Comparison of ENCODE assay signal across 17 cellular contexts in the genomic region with DNA sequence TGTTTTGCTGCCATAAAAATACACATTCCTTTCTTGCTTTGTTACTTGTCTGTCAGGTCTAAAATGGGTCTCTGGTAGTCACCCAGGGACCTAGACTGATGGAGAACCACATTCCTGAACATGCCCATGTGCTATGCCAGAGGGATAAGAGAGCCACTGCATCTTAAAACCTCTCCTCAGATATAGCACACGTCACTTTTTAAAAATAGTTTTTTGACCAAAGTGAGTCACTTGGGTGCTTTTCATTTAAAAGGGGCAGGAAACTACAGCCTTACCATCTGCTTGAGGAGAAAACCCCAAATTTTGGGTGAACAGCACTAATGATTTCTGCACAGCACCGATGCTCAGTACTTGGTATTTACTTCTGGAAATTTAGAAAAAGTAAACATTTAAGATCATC.
A peak's percentile ranks its signal among the peaks of the same experiment; 100 is the strongest.
DNase-seq lines count a peak whose midpoint lies in the region; ATAC-seq and TF ChIP-seq lines count a peak whose summit lies in the region.
"Had no signal": no experiment of that assay in that cellular context is flagged by ENCODE, and none has a peak within 500 bp of the region (broad histone marks: within the 10 kb centered on the region; RNA-seq: fewer than 3 reads in every experiment).

No MANE protein-coding gene starts in this region.

- H2BK15ac ChIP-seq in IMR-90 (ENCODE audit: low read depth, low read length): peak overlapping the region; percentile 66; the same call in 1 of the 3 replicates

- no peak overlapping the region; the same call in 1 of the 2 replicates for H3K18ac ChIP-seq in IMR-90 (ENCODE audit: low read depth, low read length)

- no peak overlapping the region; the same call in 1 of the 2 replicates for H4K91ac ChIP-seq in IMR-90 (ENCODE audit: insufficient read depth, low read depth, low read length)

- no CpG with 5 or more reads among the region's 2 CpGs for WGBS in IMR-90 (ENCODE audit: extremely low coverage in 2 of 2, insufficient read length in 1 of 2), 2 experiments

- peak overlapping the region in 1 of 2 experiments; percentile 41; a peak in 1 of 4 replicates for H4K8ac ChIP-seq in IMR-90 (ENCODE audit: low read depth in 2 of 2, low read length in 2 of 2)

- no peak for TF ChIP-seq POLR2A in IMR-90 (IDR thresholded peaks at IDR 0.05; ENCODE audit: low read depth, low read length)

- POLR2A ChIA-PET in IMR-90 (lab: Charles Lee; ENCODE audit: unreplicated experiment): no interaction called here

- H3K27me3 ChIP-seq in IMR-90 (ENCODE audit: control insufficient read depth, insufficient read depth, low read length): no peaks in the 10 kb centered on the region
- H3K27me3 ChIP-seq: hepatocyte had no signal

- H3K36me3 ChIP-seq in IMR-90 (ENCODE audit: control insufficient read depth, insufficient read depth, low read length): no peaks in the 10 kb centered on the region

- no peak for TF ChIP-seq CTCF in IMR-90 (conservative IDR thresholded peaks at IDR 0.05; ENCODE audit: low read depth, low read length)

- H3K4me1 ChIP-seq in IMR-90 (ENCODE audit: control insufficient read depth, insufficient read depth, low read length): peaks cover 7% of the 10 kb centered on the region

- H2AK9ac ChIP-seq in IMR-90 (replicated peaks; ENCODE audit: low read depth, low read length, poor library complexity): no peak overlapping the region

- H2AFZ ChIP-seq in IMR-90 (replicated peaks; ENCODE audit: low read length, poor library complexity): no peak overlapping the region
- H2AFZ ChIP-seq: hepatocyte had no signal

- no peak overlapping the region for H3K23ac ChIP-seq in IMR-90 (ENCODE audit: low read depth, low read length)

- no peak overlapping the region for H3K56ac ChIP-seq in IMR-90 (ENCODE audit: extremely low read depth, insufficient read depth, low read length)

- H3K4ac ChIP-seq in IMR-90 (ENCODE audit: low read depth, low read length): peak overlapping the region; percentile 61; the same call in 1 of the 2 replicates

- no peak overlapping the region for H2BK5ac ChIP-seq in IMR-90 (ENCODE audit: low read depth, low read length, poor library complexity, severe bottlenecking)

- peak overlapping the region; percentile 14 for H2BK20ac ChIP-seq in IMR-90 (ENCODE audit: low read depth, low read length)

- no peak overlapping the region for H3K9ac ChIP-seq in IMR-90 (ENCODE audit: low read depth, low read length)

- dilution Hi-C loops in IMR-90 (cut with HindIII; ENCODE audit: low sequenced_read_pairs, unreplicated experiment): no loop called here

- DNase-seq in IMR-90 (peak; percentile 53), hepatic stellate cell (ENCODE audit: low spot score) (peak; percentile 16), NCI-H2029 treated with DMSO at 0.1 percent for 48 hours (lab: John Stamatoyannopoulos, UW) (no peak), head of caudate nucleus (no peak)
- DNase-seq: activated CD4-positive, alpha-beta T cell treated with anti-CD3 and anti-CD28 coated beads for 4 hours; activated T-cell treated with anti-CD3 and anti-CD28 coated beads, Interleukin-2, amount 50 U/mL, for 4 hours; erythroblast; left colon; Right ventricle myocardium superior; stimulated activated CD4-positive, alpha-beta T cell treated with anti-CD3 and anti-CD28 coated beads, Interleukin-12 subunit alpha, Interleukin-12 subunit beta, amount 100 ng/mL, for 4 hours; substantia nigra had no signal

- peak; percentile 56 for ATAC-seq in GM18499 (IDR thresholded peaks at IDR 0.05; ENCODE audit: insufficient read depth, unreplicated experiment)
- ATAC-seq in GM21723 (IDR thresholded peaks at IDR 0.05; ENCODE audit: unreplicated experiment): peak; percentile 62
- no peak for ATAC-seq in IMR-90 (ENCODE audit: low read depth)
- no peak for ATAC-seq in activated CD4-positive, CD25-positive, alpha-beta regulatory T cell treated with anti-CD3 and anti-CD28 coated beads, Interleukin-2, amount 50 U/mL, for 24 hours
- ATAC-seq in HG03045 (IDR thresholded peaks at IDR 0.05; ENCODE audit: unreplicated experiment): no peak
- ATAC-seq: activated T-cell treated with anti-CD3 and anti-CD28 coated beads, Interleukin-2, amount 50 U/mL, for 4 hours; left colon had no signal

- BruUV-seq in IMR-90 (replicated peaks; lab: Mats Ljungman, UMichigan): no TSS peak

- no peak overlapping the region for H3K4me3 ChIP-seq in IMR-90 (ENCODE audit: insufficient read depth, low read depth, low read length)
- H3K4me3 ChIP-seq: hepatocyte had no signal

- CTCF ChIA-PET in IMR-90 (lab: Yijun Ruan, JAX): no interaction called here

- in situ Hi-C loops in IMR-90 (cut with MboI; ENCODE audit: low sequenced_read_pairs): no loop called here

- H2BK120ac ChIP-seq in IMR-90 (ENCODE audit: low read depth, low read length): peak overlapping the region; percentile 75; the same call in 1 of the 2 replicates

- intact Hi-C loops in IMR-90 (cut with micrococcal nuclease): no loop called here
- intact Hi-C loops in head of caudate nucleus (cut with DNase I): no loop called here

- H4K5ac ChIP-seq in IMR-90 (ENCODE audit: low read depth, low read length): no peak overlapping the region

- H3K9me3 ChIP-seq in IMR-90 (ENCODE audit: control insufficient read depth, insufficient read depth, low read length): no peaks in the 10 kb centered on the region

- H3K4me2 ChIP-seq in IMR-90 (ENCODE audit: low read depth, low read length): no peak overlapping the region
- H3K4me2 ChIP-seq: hepatocyte had no signal

- no peaks in the 10 kb centered on the region for H3K79me1 ChIP-seq in IMR-90 (ENCODE audit: low read depth in 1 of 2, low read length in 2 of 2)

- no peak for TF ChIP-seq RAD21 in IMR-90 (IDR thresholded peaks at IDR 0.05; ENCODE audit: low read length)

- no peak overlapping the region for H3K27ac ChIP-seq in IMR-90 (ENCODE audit: insufficient read depth, low read length)
- H3K27ac ChIP-seq: hepatocyte, HL-60 had no signal

- peak overlapping the region; percentile 74; the same call in 1 of the 2 replicates for H2AK5ac ChIP-seq in IMR-90 (ENCODE audit: low read depth, low read length)

- no peaks in the 10 kb centered on the region for H4K20me1 ChIP-seq in IMR-90 (ENCODE audit: insufficient read depth, low read length)

- H3K14ac ChIP-seq in IMR-90 (replicated peaks; ENCODE audit: low read depth, low read length): peak overlapping the region; percentile 31

- peaks cover 3% of the 10 kb centered on the region for H3K9me1 ChIP-seq in IMR-90 (ENCODE audit: insufficient read depth, low read length)

TF ChIP-seq in IMR-90, 13 proteins besides CTCF, POLR2A, EP300 and RAD21:
- TF ChIP-seq MAFK (IDR thresholded peaks at IDR 0.05; ENCODE audit: low read depth, low read length): no peak
- TF ChIP-seq MXI1 (IDR thresholded peaks at IDR 0.05; ENCODE audit: borderline replicate concordance, low read depth, low read length): no peak
- TF ChIP-seq NFE2L2 (IDR thresholded peaks at IDR 0.05; ENCODE audit: low read depth, low read length): no peak
- no peak for TF ChIP-seq RFX5 (IDR thresholded peaks at IDR 0.05; ENCODE audit: low read depth, low read length)
- no peak for TF ChIP-seq MAZ (IDR thresholded peaks at IDR 0.05; ENCODE audit: borderline replicate concordance, low read depth, low read length)
- no peak for TF ChIP-seq FOS (IDR thresholded peaks at IDR 0.05; ENCODE audit: low read depth, low read length)
- TF ChIP-seq BHLHE40 (IDR thresholded peaks at IDR 0.05; ENCODE audit: low read depth, low read length): no peak
- no peak for TF ChIP-seq CHD1 (IDR thresholded peaks at IDR 0.05; ENCODE audit: low read depth, low read length)
- TF ChIP-seq SMC3 (IDR thresholded peaks at IDR 0.05; ENCODE audit: low read depth, low read length): no peak
- no peak for TF ChIP-seq CEBPB (IDR thresholded peaks at IDR 0.05; ENCODE audit: low read depth, low read length)
- TF ChIP-seq, protein P1, sequence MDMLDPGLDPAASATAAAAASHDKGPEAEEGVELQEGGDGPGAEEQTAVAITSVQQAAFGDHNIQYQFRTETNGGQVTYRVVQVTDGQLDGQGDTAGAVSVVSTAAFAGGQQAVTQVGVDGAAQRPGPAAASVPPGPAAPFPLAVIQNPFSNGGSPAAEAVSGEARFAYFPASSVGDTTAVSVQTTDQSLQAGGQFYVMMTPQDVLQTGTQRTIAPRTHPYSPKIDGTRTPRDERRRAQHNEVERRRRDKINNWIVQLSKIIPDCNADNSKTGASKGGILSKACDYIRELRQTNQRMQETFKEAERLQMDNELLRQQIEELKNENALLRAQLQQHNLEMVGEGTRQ (IDR thresholded peaks at IDR 0.05; ENCODE audit: low read depth, low read length): no peak
- no peak for TF ChIP-seq RCOR1 (IDR thresholded peaks at IDR 0.05; ENCODE audit: insufficient replicate concordance, low read length)
- TF ChIP-seq, protein P2, sequence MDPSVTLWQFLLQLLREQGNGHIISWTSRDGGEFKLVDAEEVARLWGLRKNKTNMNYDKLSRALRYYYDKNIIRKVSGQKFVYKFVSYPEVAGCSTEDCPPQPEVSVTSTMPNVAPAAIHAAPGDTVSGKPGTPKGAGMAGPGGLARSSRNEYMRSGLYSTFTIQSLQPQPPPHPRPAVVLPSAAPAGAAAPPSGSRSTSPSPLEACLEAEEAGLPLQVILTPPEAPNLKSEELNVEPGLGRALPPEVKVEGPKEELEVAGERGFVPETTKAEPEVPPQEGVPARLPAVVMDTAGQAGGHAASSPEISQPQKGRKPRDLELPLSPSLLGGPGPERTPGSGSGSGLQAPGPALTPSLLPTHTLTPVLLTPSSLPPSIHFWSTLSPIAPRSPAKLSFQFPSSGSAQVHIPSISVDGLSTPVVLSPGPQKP (IDR thresholded peaks at IDR 0.05; ENCODE audit: borderline replicate concordance, low read depth, low read length): no peak

Comparison
In these comparisons a context has a peak if more than half of its experiments do, and no peak if none do; other contexts are left out.
1. ATAC-seq: peak in GM18499 (single experiment) and GM21723 (single experiment); none in IMR-90 (single experiment), activated CD4-positive, CD25-positive, alpha-beta regulatory T cell treated with anti-CD3 and anti-CD28 coated beads, Interleukin-2, amount 50 U/mL, for 24 hours (0 of 2) and HG03045 (single experiment).
2. DNase-seq: peak in IMR-90 (single experiment) and hepatic stellate cell (single experiment); none in NCI-H2029 treated with DMSO at 0.1 percent for 48 hours (single experiment) and head of caudate nucleus (0 of 42).